21 cellular contexts compared by ENCODE assay signal in the genomic region with DNA sequence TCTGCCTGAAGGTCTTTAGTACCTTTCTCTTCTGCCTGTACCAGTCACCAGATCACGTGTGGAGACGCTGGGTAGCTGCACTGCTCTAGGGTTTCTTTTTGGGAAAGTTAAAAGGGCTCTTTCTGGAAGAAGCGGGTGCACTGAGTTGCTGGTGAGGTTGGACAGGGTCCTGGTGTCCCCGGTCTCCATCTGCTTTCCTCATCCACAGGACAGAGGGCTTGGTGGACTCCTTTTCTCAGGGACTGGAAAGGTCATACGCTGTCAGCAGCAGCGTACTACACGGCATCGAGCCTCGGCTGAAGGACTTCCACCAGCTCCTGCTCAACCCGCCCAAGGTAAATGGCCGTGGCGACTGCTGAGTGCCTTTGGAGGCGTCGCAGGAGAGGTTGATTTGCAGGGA. TPM values are rescaled to one million over a fixed set of nuclear protein-coding genes. Genes with fewer than 3 reads are reported as not detected.
"Had no signal": no experiment of that assay in that cellular context is flagged by ENCODE, and none has a peak within 500 bp of the region (broad histone marks: within the 10 kb centered on the region; RNA-seq: fewer than 3 reads in every experiment).

No MANE protein-coding gene starts in this region.

- DNase-seq: cerebellar nuclear complex; colonic mucosa; effector CD4-positive, alpha-beta T cell; heart left ventricle; hypothalamus; left cardiac atrium; left ventricle myocardium superior; mesenchymal stem cell; midbrain; stimulated activated CD4-positive, alpha-beta T cell treated with anti-CD3 and anti-CD28 coated beads, Interleukin-4, amount 100 ng/mL, for 1 hour; stimulated activated CD8-positive, alpha-beta memory T cell treated with anti-CD3 and anti-CD28 coated beads, Interleukin-4, amount 100 ng/mL, for 48 hours; transverse colon had no signal

- H3K36me3 ChIP-seq: neural progenitor cell, ovary had no signal

- H3K27me3 ChIP-seq: colonic mucosa, heart left ventricle, neural progenitor cell, ovary, right atrium auricular region, transverse colon had no signal

- H3K4me1 ChIP-seq: colonic mucosa, neural progenitor cell, right atrium auricular region, transverse colon had no signal

- H3K27ac ChIP-seq: colonic mucosa, heart left ventricle, neural progenitor cell, ovary, right atrium auricular region, thoracic aorta, transverse colon had no signal

- ATAC-seq: heart left ventricle; left cardiac atrium; left ventricle myocardium superior; natural killer cell treated with Interleukin-12 subunit alpha and Interleukin-12 subunit beta and Interleukin-15 and Interleukin-18, amount 100 ng/mL, for 72 hours; stimulated activated effector memory CD8-positive, alpha-beta T cell treated with anti-CD3 and anti-CD28 coated beads, Interleukin-12 subunit alpha, Interleukin-12 subunit beta, amount 100 ng/mL, for 72 hours had no signal

- H3K9me3 ChIP-seq: colonic mucosa, heart left ventricle, ovary, right atrium auricular region, thoracic aorta, transverse colon had no signal

- H3K4me3 ChIP-seq: colonic mucosa, heart left ventricle, lung, neural progenitor cell, ovary, right atrium auricular region, smooth muscle cell, thoracic aorta, transverse colon had no signal

RNA-seq across cellular contexts. Expression of gene ADM2, which starts 59.3 kb away (rescaled TPM):
- total RNA-seq: frontal cortex, left ventricle myocardium superior had no signal
